8 cellular contexts compared by ENCODE assay signal in the genomic region with DNA sequence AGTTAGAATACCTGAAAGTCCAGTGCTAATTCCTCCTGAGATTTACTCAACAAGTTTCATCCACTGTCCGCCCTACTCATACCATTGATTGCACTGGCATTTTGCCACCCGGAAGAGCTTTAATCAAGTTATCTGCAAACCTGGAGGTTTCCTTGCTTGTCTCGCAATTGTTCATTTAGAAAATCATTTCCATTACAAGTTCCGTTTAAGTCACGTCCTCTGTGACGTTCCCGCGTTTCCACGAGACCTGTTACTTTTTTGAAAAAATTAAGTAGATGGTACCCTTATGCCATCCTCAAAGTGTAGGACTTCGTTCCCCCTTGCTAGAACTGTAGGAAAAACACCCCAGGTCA. TPM values are rescaled to one million over a fixed set of nuclear protein-coding genes. Genes with fewer than 3 reads are reported as not detected.
DNase-seq lines count a peak whose midpoint lies in the region; ATAC-seq and TF ChIP-seq lines count a peak whose summit lies in the region.

No MANE protein-coding gene starts in this region.

- H3K4me3 ChIP-seq in GM12875 (ENCODE audit: low read depth, low read length): peak overlapping the region; percentile 45
- peak overlapping the region; percentile 86 for H3K4me3 ChIP-seq in OCI-LY3 (ENCODE audit: low read length)
- peak overlapping the region; percentile 83 for H3K4me3 ChIP-seq in iPS-18a (ENCODE audit: low read length)
- peak overlapping the region; percentile 96 to 99 (median 98) for H3K4me3 ChIP-seq in spleen

- H3K4me1 Mint-ChIP-seq in activated naive CD8-positive, alpha-beta T cell treated with anti-CD3 and anti-CD28 coated beads, Interleukin-2, amount 50 U/mL, for 24 hours: peaks cover 33% of the 10 kb centered on the region

- TF ChIP-seq CTCF in GM12875 (IDR thresholded peaks at IDR 0.05; ENCODE audit: borderline replicate concordance, insufficient read depth, low read depth, low read length) (no peak), OCI-LY3 (IDR thresholded peaks at IDR 0.05; ENCODE audit: low read depth, low read length) (no peak), spleen (IDR thresholded peaks at IDR 0.05 in 8 of 11, conservative IDR thresholded peaks at IDR 0.05 in 3 of 11) (no peak)

- ATAC-seq in activated naive CD8-positive, alpha-beta T cell treated with anti-CD3 and anti-CD28 coated beads, Interleukin-2, amount 50 U/mL, for 24 hours: no peak
- ATAC-seq in GM21447 (IDR thresholded peaks at IDR 0.05; ENCODE audit: unreplicated experiment): no peak

- intact Hi-C loops in spleen (cut with DNase I; ENCODE audit: low total_unique reads): loop anchor here (10.0 kb wide), 1 partner anchor 54 kb away; the partner anchor contains the start of gene OCIAD1

- H3K27ac Mint-ChIP-seq in activated naive CD8-positive, alpha-beta T cell treated with anti-CD3 and anti-CD28 coated beads, Interleukin-2, amount 50 U/mL, for 24 hours: peak overlapping the region; percentile 96

- POLR2A ChIA-PET in HEK293T (lab: Yijun Ruan, JAX): interaction anchor here (0.8 to 1.2 kb wide), 8 partner anchors 11 to 201 kb away, joined by 3 to 4 read pairs (median 3); no protein-coding TSS in a partner anchor

- no peaks in the 10 kb centered on the region for H3K9me3 Mint-ChIP-seq in activated naive CD8-positive, alpha-beta T cell treated with anti-CD3 and anti-CD28 coated beads, Interleukin-2, amount 50 U/mL, for 24 hours

- peaks cover 23% of the 10 kb centered on the region for H4K20me1 ChIP-seq in OCI-LY3 (ENCODE audit: insufficient read depth, low read length)

- no peaks in the 10 kb centered on the region for H3K36me3 Mint-ChIP-seq in activated naive CD8-positive, alpha-beta T cell treated with anti-CD3 and anti-CD28 coated beads, Interleukin-2, amount 50 U/mL, for 24 hours (ENCODE audit: low read depth)

- H3K4me2 ChIP-seq in OCI-LY3 (ENCODE audit: low read length): peak overlapping the region; percentile 93

- H3K4me3 Mint-ChIP-seq in activated naive CD8-positive, alpha-beta T cell treated with anti-CD3 and anti-CD28 coated beads, Interleukin-2, amount 50 U/mL, for 24 hours: peak overlapping the region; percentile 96

- H3K79me2 ChIP-seq in OCI-LY3 (ENCODE audit: low read length): peaks cover 41% of the 10 kb centered on the region

- H3K9me3 ChIP-seq in OCI-LY3 (ENCODE audit: insufficient read depth, low read length): no peaks in the 10 kb centered on the region
- no peaks in the 10 kb centered on the region for H3K9me3 ChIP-seq in iPS-18a (ENCODE audit: control insufficient read depth, low read depth, low read length)
- no peaks in the 10 kb centered on the region for H3K9me3 ChIP-seq in spleen

- TF ChIP-seq POLR2A in spleen (IDR thresholded peaks at IDR 0.05): no peak

- peak; percentile 41 for DNase-seq in activated naive CD8-positive, alpha-beta T cell treated with anti-CD3 and anti-CD28 coated beads, Interleukin-2, amount 50 U/mL, for 24 hours
- DNase-seq in spleen: no peak
- DNase-seq in NCI-H226: no peak
- DNase-seq in HEK293T (ENCODE audit: extremely low spot score): no peak

- H3K27ac ChIP-seq in OCI-LY3 (ENCODE audit: low read length): peak overlapping the region; percentile 9; the same call in 1 of the 2 replicates
- peak overlapping the region; percentile 11 for H3K27ac ChIP-seq in iPS-18a (ENCODE audit: low read length)
- H3K27ac ChIP-seq in spleen: peak overlapping the region; percentile 50 to 100 (median 98)

- H3K27me3 ChIP-seq in OCI-LY3 (ENCODE audit: low read depth, low read length) (no peaks in the 10 kb centered on the region), iPS-18a (ENCODE audit: control insufficient read depth, insufficient read depth, low read length) (no peaks in the 10 kb centered on the region), spleen (replicated peaks in 1 of 7) (no peaks in the 10 kb centered on the region)

- H3K9ac ChIP-seq in OCI-LY3 (ENCODE audit: low read length) (peak overlapping the region; percentile 73), iPS-18a (ENCODE audit: low read length) (peak overlapping the region; percentile 56)

- CTCF ChIA-PET in HEK293T (lab: Yijun Ruan, JAX): no interaction called here

- H3K4me1 ChIP-seq in OCI-LY3 (ENCODE audit: low read length): peaks cover 16% of the 10 kb centered on the region
- H3K4me1 ChIP-seq in iPS-18a (ENCODE audit: control insufficient read depth, low read depth, low read length): peaks cover 23% of the 10 kb centered on the region
- H3K4me1 ChIP-seq in spleen: peaks cover 24 to 44% (median 36%) of the 10 kb centered on the region in 6 donors

- H3K27me3 Mint-ChIP-seq in activated naive CD8-positive, alpha-beta T cell treated with anti-CD3 and anti-CD28 coated beads, Interleukin-2, amount 50 U/mL, for 24 hours: no peaks in the 10 kb centered on the region

- no peaks in the 10 kb centered on the region for H3K36me3 ChIP-seq in OCI-LY3 (replicated peaks; ENCODE audit: low read depth, low read length)
- H3K36me3 ChIP-seq in iPS-18a (ENCODE audit: control insufficient read depth, low read depth, low read length): no peaks in the 10 kb centered on the region
- no peaks in the 10 kb centered on the region for H3K36me3 ChIP-seq in spleen

- H2AFZ ChIP-seq in OCI-LY3 (ENCODE audit: low read depth, low read length): peak overlapping the region; percentile 60

- WGBS in spleen, 5 donors: 0 to 2% (median 1%) methylated on average over 10 of the region's 10 CpGs

TF ChIP-seq in HEK293T, 16 proteins besides CTCF, POLR2A, EP300 and RAD21:
- no peak for TF ChIP-seq HDGF (IDR thresholded peaks at IDR 0.05; ENCODE audit: borderline replicate concordance)

RNA-seq across cellular contexts. Expression of gene FRYL, which starts 0.8 kb away (rescaled TPM):
- 100 to 1,000 TPM in 4 of 7 donors, 10 to 100 TPM in 3; 88.7 to 118 (median 101) TPM for total RNA-seq in spleen
- 10 to 100 TPM; 14.2 to 16.1 (median 14.6) TPM for polyA plus RNA-seq in spleen

RNA-seq across cellular contexts. Expression of gene OCIAD1, which starts 50.0 kb away (rescaled TPM):
- 100 to 1,000 TPM in 3 of 7 donors, 10 to 100 TPM in 4; 86.7 to 114 (median 99.2) TPM for total RNA-seq in spleen
- 100 to 1,000 TPM in 1 of 3 donors, 10 to 100 TPM in 2; 94.8 to 104 (median 98.1) TPM for polyA plus RNA-seq in spleen

Comparison
In these comparisons a context has a peak if more than half of its experiments do, and no peak if none do; other contexts are left out.
1. H3K4me3 ChIP-seq: peak in every context shown above with its lines; median percentile 98 in spleen; 86 in OCI-LY3; 83 in iPS-18a; 45 in GM12875.
2. H3K27ac ChIP-seq: peak in every context shown above with its lines; median percentile 98 in spleen; 11 in iPS-18a; 9 in OCI-LY3.